Comparison of ENCODE assay signal across 8 cellular contexts in the genomic region with DNA sequence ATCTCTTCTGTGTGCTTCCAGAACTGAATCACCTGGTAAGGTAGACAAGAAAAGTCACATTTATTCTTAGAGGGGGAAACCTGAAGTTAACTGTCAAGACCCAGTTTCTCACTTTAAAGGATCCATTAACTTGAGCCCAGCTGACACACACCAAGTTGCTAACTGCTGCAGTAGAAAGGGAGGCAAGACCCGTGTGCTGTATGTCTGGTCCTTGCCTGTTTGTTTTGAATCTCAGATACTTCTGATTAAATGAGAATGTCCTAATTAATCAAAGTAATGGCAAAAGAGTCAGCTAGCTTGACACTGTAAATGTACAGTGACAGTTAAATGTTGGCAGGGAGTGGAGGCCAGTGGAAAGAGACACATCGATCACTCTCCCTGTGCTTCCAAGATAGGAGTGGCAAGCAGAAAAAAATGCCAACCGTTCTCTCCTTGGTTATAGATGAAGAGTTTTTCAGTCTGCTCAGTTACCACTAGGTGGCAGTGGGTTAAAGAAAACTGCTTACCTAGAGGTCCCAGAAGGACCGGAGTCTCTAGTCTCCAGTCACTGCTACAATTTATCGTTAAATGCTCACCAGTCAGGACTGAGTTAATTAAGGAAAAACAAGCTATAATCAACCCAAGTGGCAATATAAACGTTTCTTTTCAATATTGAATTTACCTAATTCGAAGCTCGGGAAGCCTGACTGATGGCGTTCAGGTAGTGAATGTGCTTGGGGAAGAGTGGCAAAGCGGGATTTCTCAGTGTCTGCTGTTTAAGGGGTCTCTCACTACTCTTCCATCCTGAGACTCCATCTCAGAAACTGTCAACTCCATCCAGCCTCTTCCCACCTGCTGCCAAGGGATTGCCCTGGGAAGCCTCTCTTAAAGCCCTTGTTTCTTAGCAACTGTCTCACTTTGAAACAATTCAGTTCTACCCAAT. TPM values are rescaled to one million over a fixed set of nuclear protein-coding genes. Genes with fewer than 3 reads are reported as not detected.
A peak's percentile ranks its signal among the peaks of the same experiment; 100 is the strongest.
DNase-seq lines count a peak whose midpoint lies in the region; ATAC-seq and TF ChIP-seq lines count a peak whose summit lies in the region.

No MANE protein-coding gene starts in this region.

- H2AK5ac ChIP-seq in H9 (ENCODE audit: insufficient read length, low read length), result no peak overlapping the region

- H3T11ph ChIP-seq in H9 (ENCODE audit: low read length), result no peak overlapping the region

- no peak overlapping the region for H3K23ac ChIP-seq in H9 (ENCODE audit: insufficient read length, low read depth, low read length)

- no peaks in the 10 kb centered on the region for H3K79me1 ChIP-seq in H9 (ENCODE audit: insufficient read depth, low read depth, low read length, poor library complexity, severe bottlenecking)

- no peak overlapping the region for H3K4ac ChIP-seq in H9 (ENCODE audit: low read depth, low read length)

- H3K9ac ChIP-seq in H9 (ENCODE audit: extremely low read depth, insufficient read length, low read length), result no peak overlapping the region

- no peak overlapping the region for H4K91ac ChIP-seq in H9 (ENCODE audit: insufficient read length, low read depth, low read length)

- H3K4me1 ChIP-seq in H9 (ENCODE audit: insufficient read depth, low read length), result no peaks in the 10 kb centered on the region

- H3K9me3 Mint-ChIP-seq in H9, result no peaks in the 10 kb centered on the region

- 0 out of 4 replicates have a peak, but pooled peaks cover 0 to 4% of the 10 kb centered on the region in 2 experiments for H3K4me1 Mint-ChIP-seq in H9

- no peak overlapping the region for H3K27ac ChIP-seq in H9 (ENCODE audit: insufficient read length, low read depth, low read length)

- H2BK20ac ChIP-seq in H9 (ENCODE audit: low read depth, low read length, poor library complexity, severe bottlenecking), result no peak overlapping the region

- no peaks in the 10 kb centered on the region for H3K79me2 ChIP-seq in H9 (ENCODE audit: insufficient read depth, low read length)

- H4K8ac ChIP-seq in H9 (replicated peaks; ENCODE audit: insufficient read length, low read depth, low read length), result no peak overlapping the region

- WGBS in H9 (ENCODE audit: extremely low coverage, insufficient read length, low lambda C conversion rate), result no CpG with 5 or more reads among the region's 10 CpGs

- H2BK12ac ChIP-seq in H9 (ENCODE audit: insufficient read length, low read depth, low read length), result no peak overlapping the region

- no peak overlapping the region for H3K14ac ChIP-seq in H9 (ENCODE audit: insufficient read depth, low read length)

- no peak overlapping the region for H2BK15ac ChIP-seq in H9 (ENCODE audit: low read depth, low read length)

- H2BK120ac ChIP-seq in H9 (ENCODE audit: low read depth, low read length, poor library complexity, severe bottlenecking), result no peak overlapping the region

- no peaks in the 10 kb centered on the region for H3K27me3 Mint-ChIP-seq in H9 (ENCODE audit: low read depth)

- peak; percentile 87 for TF ChIP-seq CTCF in H9 (conservative IDR thresholded peaks at IDR 0.05)

- H4K20me1 ChIP-seq in H9 (ENCODE audit: control insufficient read depth, insufficient read depth, insufficient read length), result no peaks in the 10 kb centered on the region

- no peak overlapping the region for H3K4me2 ChIP-seq in H9 (ENCODE audit: insufficient read depth, insufficient read length, low read length)

- DNase-seq in A172 (ENCODE audit: low spot score) (peak; percentile 75), G401 (ENCODE audit: low spot score) (peak; percentile 83), H9 (peak; percentile 39), NCI-H1105 (lab: John Stamatoyannopoulos, UW) (peak; percentile 18), myocyte (ENCODE audit: low read depth) (peak; percentile 70)
- DNase-seq in effector CD4-positive, alpha-beta T cell, result no peak

- no peak overlapping the region for H3K4me3 Mint-ChIP-seq in H9

- no peak overlapping the region for H3K27ac Mint-ChIP-seq in H9

- no peak overlapping the region for H4K5ac ChIP-seq in H9 (ENCODE audit: insufficient read length, low read depth, low read length)

- H3K18ac ChIP-seq in H9 (ENCODE audit: insufficient read length, low read depth, low read length), result no peak overlapping the region

- no peaks in the 10 kb centered on the region for H3K9me3 ChIP-seq in H9 (ENCODE audit: control insufficient read depth, low read depth, low read length)

- ATAC-seq in SK-N-SH treated with all-trans-retinoic acid at 6 μM for 48 hours, result peak; percentile 99
- peak; percentile 89 for ATAC-seq in esophagus mucosa

- no peaks in the 10 kb centered on the region for H3K27me3 ChIP-seq in H9 (ENCODE audit: insufficient read depth, low read length)

- in situ Hi-C loops in G401 (cut with HindIII; ENCODE audit: low sequenced_read_pairs), result no loop called here

- H2AFZ ChIP-seq in H9 (ENCODE audit: low read length), result no peak overlapping the region

- H2BK5ac ChIP-seq in H9 (ENCODE audit: insufficient read length, low read length), result no peak overlapping the region

- no peaks in the 10 kb centered on the region for H3K23me2 ChIP-seq in H9 (ENCODE audit: insufficient read length, low read depth, low read length, poor library complexity, severe bottlenecking)

- H3K36me3 Mint-ChIP-seq in H9 (ENCODE audit: insufficient read depth in 1 of 3, low read depth in 3 of 3), result no peaks in the 10 kb centered on the region; a peak in 1 of 7 replicates

- H3K56ac ChIP-seq in H9 (ENCODE audit: insufficient read length, low read depth, low read length), result no peak overlapping the region

TF ChIP-seq in SK-N-SH treated with all-trans-retinoic acid at 6 μM for 48 hours, 23 proteins besides CTCF, POLR2A, EP300 and RAD21:
- no peak for TF ChIP-seq ARNTL (CRISPR knock-in tag; IDR thresholded peaks at IDR 0.05; ENCODE audit: borderline replicate concordance, low read depth)
- TF ChIP-seq ZFP30 (CRISPR knock-in tag; IDR thresholded peaks at IDR 0.05), result no peak
- no peak for TF ChIP-seq ESRRG (CRISPR knock-in tag; IDR thresholded peaks at IDR 0.05)
- TF ChIP-seq, protein P1, sequence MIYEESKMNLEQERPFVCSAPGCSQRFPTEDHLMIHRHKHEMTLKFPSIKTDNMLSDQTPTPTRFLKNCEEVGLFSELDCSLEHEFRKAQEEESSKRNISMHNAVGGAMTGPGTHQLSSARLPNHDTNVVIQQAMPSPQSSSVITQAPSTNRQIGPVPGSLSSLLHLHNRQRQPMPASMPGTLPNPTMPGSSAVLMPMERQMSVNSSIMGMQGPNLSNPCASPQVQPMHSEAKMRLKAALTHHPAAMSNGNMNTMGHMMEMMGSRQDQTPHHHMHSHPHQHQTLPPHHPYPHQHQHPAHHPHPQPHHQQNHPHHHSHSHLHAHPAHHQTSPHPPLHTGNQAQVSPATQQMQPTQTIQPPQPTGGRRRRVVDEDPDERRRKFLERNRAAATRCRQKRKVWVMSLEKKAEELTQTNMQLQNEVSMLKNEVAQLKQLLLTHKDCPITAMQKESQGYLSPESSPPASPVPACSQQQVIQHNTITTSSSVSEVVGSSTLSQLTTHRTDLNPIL (CRISPR knock-in tag; IDR thresholded peaks at IDR 0.05; ENCODE audit: low read depth), result no peak
- no peak for TF ChIP-seq ZNF70 (CRISPR knock-in tag; IDR thresholded peaks at IDR 0.05)
- no peak for TF ChIP-seq TCF4 (CRISPR knock-in tag; IDR thresholded peaks at IDR 0.05; ENCODE audit: borderline replicate concordance)
- no peak for TF ChIP-seq BACH2 (CRISPR knock-in tag; IDR thresholded peaks at IDR 0.05; ENCODE audit: borderline replicate concordance)
- TF ChIP-seq ZNF8 (CRISPR knock-in tag; IDR thresholded peaks at IDR 0.05), result no peak
- TF ChIP-seq PPARA (CRISPR knock-in tag; IDR thresholded peaks at IDR 0.05; ENCODE audit: borderline replicate concordance), result no peak
- TF ChIP-seq ZC3H10 (CRISPR knock-in tag; IDR thresholded peaks at IDR 0.05), result no peak

RNA-seq across cellular contexts. Expression of a gene that starts 18.4 kb away (rescaled TPM):
- total RNA-seq in A172 (2014; rRNA removed; shearing (Covaris generic)), result 6.0 and 8.7 TPM in 2 replicates
- total RNA-seq in G401 (2014; rRNA removed; shearing (Covaris generic)), result 2.3 and 3.0 TPM in 2 replicates
- total RNA-seq in H9 (2021), result 4.5 and 4.7 TPM in 2 replicates
- total RNA-seq in esophagus mucosa, result 2.0 TPM
- total RNA-seq in myocyte, result 5.7 and 8.1 TPM in 2 replicates
- 4.1 TPM for polyA plus RNA-seq in myocyte (2012)

RNA-seq across cellular contexts. Expression of a gene that starts 30.7 kb away (rescaled TPM):
- 13.2 and 14.8 TPM in 2 replicates for total RNA-seq in A172 (2014; rRNA removed; shearing (Covaris generic))
- total RNA-seq in G401 (2014; rRNA removed; shearing (Covaris generic)), result 30.6 and 39.3 TPM in 2 replicates
- total RNA-seq in H9 (2021) (12.9 and 13.5 TPM in 2 replicates), esophagus mucosa (10.6 TPM), myocyte (13.0 and 13.9 TPM in 2 replicates)
- polyA plus RNA-seq in myocyte (2012), result 12.4 TPM
